In genomic region chr14:66610154-66610563, GRCh38 we compare ENCODE assay signal across 8 cellular contexts.
A peak's percentile ranks its signal among the peaks of the same experiment; 100 is the strongest.
DNase-seq lines count a peak whose midpoint lies in the region; ATAC-seq and TF ChIP-seq lines count a peak whose summit lies in the region.

No MANE protein-coding gene starts in this region.

- peaks cover 13% of the 10 kb centered on the region for H3K4me1 ChIP-seq in OCI-LY3 (ENCODE audit: low read length)

- peak; percentile 32; the same call in 1 of the 2 replicates for TF ChIP-seq CTCF in GM12874 (IDR thresholded peaks at IDR 0.05; ENCODE audit: insufficient read depth, low read depth, low read length)
- peak; percentile 75 for TF ChIP-seq CTCF in OCI-LY3 (IDR thresholded peaks at IDR 0.05; ENCODE audit: low read depth, low read length)
- peak; percentile 51 for TF ChIP-seq CTCF in epithelial cell of proximal tubule (conservative IDR thresholded peaks at IDR 0.05; ENCODE audit: low read depth, low read length)
- no peak for TF ChIP-seq CTCF in RWPE1 (conservative IDR thresholded peaks at IDR 0.05; ENCODE audit: low read depth)

- peak overlapping the region; percentile 67 for H3K4me2 ChIP-seq in OCI-LY3 (ENCODE audit: low read length)

- ATAC-seq in esophagus mucosa (no peak), GM18907 (IDR thresholded peaks at IDR 0.05; ENCODE audit: unreplicated experiment) (no peak)

- no peaks in the 10 kb centered on the region for H3K36me3 ChIP-seq in OCI-LY3 (replicated peaks; ENCODE audit: low read depth, low read length)

- peaks cover 74% of the 10 kb centered on the region for H3K79me2 ChIP-seq in OCI-LY3 (ENCODE audit: low read length)

- no peaks in the 10 kb centered on the region for H3K9me3 ChIP-seq in OCI-LY3 (ENCODE audit: insufficient read depth, low read length)

- POLR2A ChIA-PET in RWPE1 (lab: Yijun Ruan, JAX; ENCODE audit: low non-redundant PET), result no interaction called here

- H2AFZ ChIP-seq in OCI-LY3 (ENCODE audit: low read depth, low read length), result peak overlapping the region; percentile 77

- peak overlapping the region; percentile 50 for H3K9ac ChIP-seq in OCI-LY3 (ENCODE audit: low read length)

- peak overlapping the region; percentile 67 for H3K4me3 ChIP-seq in OCI-LY3 (ENCODE audit: low read length)
- H3K4me3 ChIP-seq in epithelial cell of proximal tubule (ENCODE audit: low read depth, low read length), result no peak overlapping the region

- H3K27me3 ChIP-seq in OCI-LY3 (ENCODE audit: low read depth, low read length), result no peaks in the 10 kb centered on the region

- CTCF ChIA-PET in RWPE1 (lab: Yijun Ruan, JAX), result no interaction called here

- in situ Hi-C loops in ACHN (cut with HindIII; ENCODE audit: low pct_ligation_motif_present, low pct_unique_long_range_greater_than_20kb, low sequenced_read_pairs), result no loop called here

- peaks cover 3% of the 10 kb centered on the region; the same call in 1 of the 2 replicates for H4K20me1 ChIP-seq in OCI-LY3 (ENCODE audit: insufficient read depth, low read length)

- peak; percentile 7 for DNase-seq in ACHN
- no peak for DNase-seq in epithelial cell of proximal tubule (ENCODE audit: low read depth)
- DNase-seq in RWPE1 (ENCODE audit: low spot score), result no peak
- DNase-seq in stimulated activated CD4-positive, alpha-beta T cell treated with anti-CD3 and anti-CD28 coated beads, Interleukin-4, amount 100 ng/mL, for 1 hour, result no peak

- H3K27ac ChIP-seq in OCI-LY3 (ENCODE audit: low read length), result peak overlapping the region; percentile 38
- no peak overlapping the region for H3K27ac ChIP-seq in RWPE1
